In genomic region chr21:14056771-14057191, GRCh38 we compare ENCODE assay signal across 2 cellular contexts.
TF ChIP-seq lines count a peak whose summit lies in the region.

No MANE protein-coding gene starts in this region.

TF ChIP-seq in HepG2, 621 proteins besides CTCF, POLR2A, EP300 and RAD21:
- TF ChIP-seq HNF4G (IDR thresholded peaks at IDR 0.05; ENCODE audit: borderline replicate concordance, low read depth, low read length) (no peak), HNF4G (CRISPR knock-in tag; IDR thresholded peaks at IDR 0.05; ENCODE audit: borderline replicate concordance, low read depth) (no peak), ATRX (CRISPR knock-in tag; IDR thresholded peaks at IDR 0.05; ENCODE audit: borderline replicate concordance) (no peak), ZNF674 (CRISPR knock-in tag; IDR thresholded peaks at IDR 0.05; ENCODE audit: low read depth) (no peak), ZNF496 (CRISPR knock-in tag; IDR thresholded peaks at IDR 0.05; ENCODE audit: insufficient replicate concordance) (no peak), TCF7 (IDR thresholded peaks at IDR 0.05; ENCODE audit: low read depth) (no peak), HNRNPH1 (optimal IDR thresholded peaks at IDR 0.05; ENCODE audit: low read depth, low read length) (no peak), AFF4 (CRISPR knock-in tag; IDR thresholded peaks at IDR 0.05) (no peak), ZNF276 (CRISPR knock-in tag; IDR thresholded peaks at IDR 0.05; ENCODE audit: low read depth) (no peak), ZNF205 (CRISPR knock-in tag; IDR thresholded peaks at IDR 0.05) (no peak), RERE (CRISPR knock-in tag; IDR thresholded peaks at IDR 0.05; ENCODE audit: low read depth) (no peak), ISL2 (CRISPR knock-in tag; IDR thresholded peaks at IDR 0.05) (no peak), ZNF841 (CRISPR knock-in tag; IDR thresholded peaks at IDR 0.05; ENCODE audit: borderline replicate concordance) (no peak), RARA (CRISPR knock-in tag; IDR thresholded peaks at IDR 0.05) (peak; percentile 45), KDM5B (CRISPR knock-in tag; IDR thresholded peaks at IDR 0.05; ENCODE audit: borderline replicate concordance) (no peak), SKI (IDR thresholded peaks at IDR 0.05; ENCODE audit: partially characterized antibody) (peak; percentile 27)

TF ChIP-seq in H1, 55 proteins besides CTCF, POLR2A, EP300 and RAD21:
- TF ChIP-seq SIX5 (IDR thresholded peaks at IDR 0.05; ENCODE audit: low read depth, low read length) (no peak), CHD7 (IDR thresholded peaks at IDR 0.05; ENCODE audit: insufficient replicate concordance, low read length) (no peak), HDAC2 (IDR thresholded peaks at IDR 0.05; ENCODE audit: borderline replicate concordance in 1 of 2, low read depth in 2 of 2, low read length in 2 of 2) (no peak), JUN (IDR thresholded peaks at IDR 0.05; ENCODE audit: low read depth, low read length) (no peak), TAF1 (IDR thresholded peaks at IDR 0.05; ENCODE audit: low read depth, low read length) (no peak), JUND (IDR thresholded peaks at IDR 0.05; ENCODE audit: low read length) (no peak), SAP30 (IDR thresholded peaks at IDR 0.05; ENCODE audit: insufficient read depth, insufficient replicate concordance, low read length) (no peak), E2F6 (IDR thresholded peaks at IDR 0.05) (no peak), MAFK (IDR thresholded peaks at IDR 0.05; ENCODE audit: low read depth, low read length) (no peak), RNF2 (IDR thresholded peaks at IDR 0.05; ENCODE audit: borderline replicate concordance, low read depth, low read length, missing control alignments, poor library complexity, severe bottlenecking) (no peak), SIRT6 (IDR thresholded peaks at IDR 0.05; ENCODE audit: low read length) (no peak), GTF2F1 (IDR thresholded peaks at IDR 0.05; ENCODE audit: borderline replicate concordance, low read depth, low read length) (no peak)
